Comparison of ENCODE assay signal across 1 cellular context in genomic region chr3:37492977-37493471, GRCh38.
TF ChIP-seq lines count a peak whose summit lies in the region.

No MANE protein-coding gene starts in this region.

TF ChIP-seq in WTC11, 78 proteins besides CTCF, POLR2A, EP300 and RAD21 (continued from another document):
- TF ChIP-seq ZNF425 (CRISPR knock-in tag; conservative IDR thresholded peaks at IDR 0.05) = no peak
- no peak for TF ChIP-seq NR3C1 (CRISPR knock-in tag; conservative IDR thresholded peaks at IDR 0.05; ENCODE audit: low read depth)
- TF ChIP-seq ZBTB43 (CRISPR knock-in tag; IDR thresholded peaks at IDR 0.05) = no peak
- no peak for TF ChIP-seq TP53 (CRISPR knock-in tag; IDR thresholded peaks at IDR 0.05)
- no peak for TF ChIP-seq ZNF671 (CRISPR knock-in tag; IDR thresholded peaks at IDR 0.05)
- TF ChIP-seq IRF1 (CRISPR knock-in tag; IDR thresholded peaks at IDR 0.05) = no peak
- TF ChIP-seq ZNF532 (CRISPR knock-in tag; IDR thresholded peaks at IDR 0.05; ENCODE audit: borderline replicate concordance) = no peak
TF ChIP-seq in WTC11: peak in this region for 0.
